ENCODE assay signal across 20 cellular contexts in genomic region chr9:113921366-113921765, GRCh38.
"Had no signal": no experiment of that assay in that cellular context is flagged by ENCODE, and none has a peak within 500 bp of the region (broad histone marks: within the 10 kb centered on the region; RNA-seq: fewer than 3 reads in every experiment).

No MANE protein-coding gene starts in this region.

- H3K27me3 Mint-ChIP-seq: activated CD4-positive, alpha-beta T cell treated with anti-CD3 and anti-CD28 coated beads for 36 hours; activated T-cell treated with anti-CD3 and anti-CD28 coated beads, Interleukin-2, amount 50 U/mL, for 24 hours; naive thymus-derived CD8-positive, alpha-beta T cell had no signal

- DNase-seq: activated CD4-positive, alpha-beta T cell treated with anti-CD3 and anti-CD28 coated beads for 36 hours; activated CD4-positive, alpha-beta T cell treated with anti-CD3 and anti-CD28 coated beads, Interleukin-2, amount 50 U/mL, for 48 hours; activated CD4-positive, CD25-positive, alpha-beta regulatory T cell; activated CD8-positive, alpha-beta memory T cell treated with anti-CD3 and anti-CD28 coated beads for 24 hours; activated CD8-positive, alpha-beta memory T cell treated with anti-CD3 and anti-CD28 coated beads, Interleukin-2, amount 50 U/mL, for 4 hours; activated gamma-delta T cell; activated naive CD4-positive, alpha-beta T cell treated with anti-CD3 and anti-CD28 coated beads, Interleukin-2, amount 50 U/mL, for 16 hours; activated T-cell treated with anti-CD3 and anti-CD28 coated beads, Interleukin-2, amount 50 U/mL, for 24 hours; amniotic stem cell; caudate nucleus; foreskin keratinocyte; heart left ventricle; left ventricle myocardium superior; naive thymus-derived CD8-positive, alpha-beta T cell; occipital lobe; right cardiac atrium; spleen; stimulated activated naive CD4-positive, alpha-beta T cell; tibial artery had no signal

- H3K27ac Mint-ChIP-seq: activated CD4-positive, alpha-beta T cell treated with anti-CD3 and anti-CD28 coated beads for 36 hours; activated T-cell treated with anti-CD3 and anti-CD28 coated beads, Interleukin-2, amount 50 U/mL, for 24 hours; naive thymus-derived CD8-positive, alpha-beta T cell; neural progenitor cell had no signal

- ATAC-seq: activated CD4-positive, alpha-beta T cell treated with anti-CD3 and anti-CD28 coated beads for 36 hours; foreskin keratinocyte; heart left ventricle; left ventricle myocardium superior; naive thymus-derived CD8-positive, alpha-beta T cell; right cardiac atrium had no signal

- H3K4me1 Mint-ChIP-seq: activated CD4-positive, alpha-beta T cell treated with anti-CD3 and anti-CD28 coated beads for 36 hours; naive thymus-derived CD8-positive, alpha-beta T cell had no signal

- H3K4me3 Mint-ChIP-seq: activated CD4-positive, alpha-beta T cell treated with anti-CD3 and anti-CD28 coated beads for 36 hours; activated T-cell treated with anti-CD3 and anti-CD28 coated beads, Interleukin-2, amount 50 U/mL, for 24 hours; naive thymus-derived CD8-positive, alpha-beta T cell; neural progenitor cell had no signal
